In the genomic region with DNA sequence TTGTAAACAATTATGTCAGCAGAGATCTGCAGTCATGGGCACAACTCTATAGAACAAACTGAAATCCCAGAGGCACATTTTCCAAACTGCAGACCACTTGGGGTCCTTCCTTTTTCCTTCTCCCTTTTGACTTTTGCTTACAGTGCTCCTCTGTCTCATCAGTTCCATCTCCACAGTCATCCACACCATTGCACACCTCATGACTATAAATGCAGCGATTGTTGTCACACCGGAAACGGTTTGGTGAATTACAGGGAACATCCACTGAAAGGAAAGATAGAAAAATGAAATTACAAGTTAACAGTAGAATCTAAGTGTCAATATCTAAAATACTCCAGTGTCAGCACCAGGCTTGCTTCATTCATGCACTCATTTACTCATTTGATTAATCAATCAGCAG, we compare ENCODE assay signal across 25 cellular contexts.
"Had no signal": no experiment of that assay in that cellular context is flagged by ENCODE, and none has a peak within 500 bp of the region (broad histone marks: within the 10 kb centered on the region; RNA-seq: fewer than 3 reads in every experiment).

No MANE protein-coding gene starts in this region.

- H3K79me2 ChIP-seq: hepatocyte had no signal

- H3K27ac Mint-ChIP-seq: dendritic cell treated with granulocyte-macrophage colony-stimulating factor and Interleukin-4, amounts not matched to agents 40 ng/mL and 50 ng/mL, for 4 days; effector memory CD8-positive, alpha-beta T cell; endodermal cell had no signal

- H3K4me1 Mint-ChIP-seq: endodermal cell had no signal

- H3K36me3 ChIP-seq: colonic mucosa, esophagus squamous epithelium, gastrocnemius medialis, gastroesophageal sphincter, heart left ventricle, heart right ventricle had no signal

- ATAC-seq: effector memory CD8-positive, alpha-beta T cell; esophagus mucosa; foreskin keratinocyte; gastrocnemius medialis; gastroesophageal sphincter; heart left ventricle; heart right ventricle had no signal

- H3K9me3 Mint-ChIP-seq: effector memory CD8-positive, alpha-beta T cell; endodermal cell had no signal

- H3K27ac ChIP-seq: colonic mucosa, coronary artery, dorsolateral prefrontal cortex, epithelial cell of prostate, esophagus squamous epithelium, foreskin keratinocyte, gastrocnemius medialis, gastroesophageal sphincter, heart left ventricle, heart right ventricle, hepatocyte had no signal

- H3K4me1 ChIP-seq: colonic mucosa, esophagus squamous epithelium, foreskin keratinocyte, gastrocnemius medialis, gastroesophageal sphincter had no signal

- DNase-seq: colonic mucosa; cortex of kidney; dermis blood vessel endothelial cell; dorsolateral prefrontal cortex; effector CD4-positive, alpha-beta T cell; effector CD8-positive, alpha-beta T cell; effector memory CD4-positive, alpha-beta T cell; effector memory CD8-positive, alpha-beta T cell; endodermal cell; erythroblast; esophagus squamous epithelium; foreskin fibroblast; foreskin keratinocyte; foreskin melanocyte; gastrocnemius medialis; glutamatergic neuron; head of caudate nucleus; heart left ventricle; heart right ventricle had no signal

- H3K4me3 Mint-ChIP-seq: dendritic cell treated with granulocyte-macrophage colony-stimulating factor and Interleukin-4, amounts not matched to agents 40 ng/mL and 50 ng/mL, for 4 days; effector memory CD8-positive, alpha-beta T cell; endodermal cell had no signal

- H3K4me3 ChIP-seq: colonic mucosa, coronary artery, dorsolateral prefrontal cortex, esophagus squamous epithelium, gastrocnemius medialis, gastroesophageal sphincter, heart left ventricle, heart right ventricle, hepatocyte had no signal

- H3K9me3 ChIP-seq: colonic mucosa, esophagus squamous epithelium, gastrocnemius medialis, gastroesophageal sphincter, heart left ventricle, heart right ventricle had no signal

- H2AFZ ChIP-seq: hepatocyte had no signal

- H3K27me3 ChIP-seq: colonic mucosa, dorsolateral prefrontal cortex, gastrocnemius medialis, gastroesophageal sphincter, heart left ventricle, heart right ventricle, hepatocyte had no signal

- H3K4me2 ChIP-seq: hepatocyte had no signal
